ENCODE assay signal across 23 cellular contexts in genomic region chr1:64555947-64556346, GRCh38.
"Had no signal": no experiment of that assay in that cellular context is flagged by ENCODE, and none has a peak within 500 bp of the region (broad histone marks: within the 10 kb centered on the region; RNA-seq: fewer than 3 reads in every experiment).

No MANE protein-coding gene starts in this region.

- H3K4me3 ChIP-seq: coronary artery, dorsolateral prefrontal cortex, esophagus muscularis mucosa, gastroesophageal sphincter, heart left ventricle, hepatocyte, left lung, lower lobe of right lung had no signal

- H3K4me1 Mint-ChIP-seq: immature natural killer cell had no signal

- H3K9me3 ChIP-seq: esophagus muscularis mucosa, gastroesophageal sphincter, heart left ventricle, left lung, lower lobe of right lung had no signal

- H3K27me3 ChIP-seq: dorsolateral prefrontal cortex, esophagus muscularis mucosa, foreskin keratinocyte, gastroesophageal sphincter, heart left ventricle, hepatocyte, left lung had no signal

- H3K4me3 Mint-ChIP-seq: immature natural killer cell, mesothelial cell of epicardium had no signal

- H3K36me3 Mint-ChIP-seq: immature natural killer cell had no signal

- H3K4me1 ChIP-seq: foreskin keratinocyte, gastroesophageal sphincter had no signal

- H3K27ac Mint-ChIP-seq: immature natural killer cell, mesothelial cell of epicardium had no signal

- DNase-seq: dermis blood vessel endothelial cell; dorsolateral prefrontal cortex; effector CD4-positive, alpha-beta T cell; effector memory CD4-positive, alpha-beta T cell; foreskin keratinocyte; heart left ventricle; hypothalamus; immature natural killer cell; islet precursor cell; kidney; kidney glomerular epithelial cell; left lung; left ventricle myocardium superior; lower lobe of right lung; mesenchymal stem cell had no signal

- ATAC-seq: foreskin keratinocyte, gastroesophageal sphincter, heart left ventricle, left lung, left ventricle myocardium superior, lower lobe of right lung had no signal

- FAIRE-seq: colon, endothelial cell of umbilical vein, frontal cortex, kidney had no signal

- H3K27ac ChIP-seq: coronary artery, dorsolateral prefrontal cortex, esophagus muscularis mucosa, foreskin keratinocyte, gastroesophageal sphincter, heart left ventricle, hepatocyte, left lung, lower lobe of right lung had no signal
